32 cellular contexts compared by ENCODE assay signal in genomic region chr12:60211244-60211643, GRCh38.
"Had no signal": no experiment of that assay in that cellular context is flagged by ENCODE, and none has a peak within 500 bp of the region (broad histone marks: within the 10 kb centered on the region; RNA-seq: fewer than 3 reads in every experiment).

No MANE protein-coding gene starts in this region.

- H3K4me3 ChIP-seq: adrenal gland, ascending aorta, body of pancreas, breast epithelium, cardiac muscle cell had no signal

- H3K27me3 ChIP-seq: adrenal gland, ascending aorta, body of pancreas, brain microvascular endothelial cell, breast epithelium, cardiac muscle cell had no signal

- FAIRE-seq: colon had no signal

- H3K4me1 ChIP-seq: adrenal gland, ascending aorta, body of pancreas, breast epithelium had no signal

- H3K36me3 ChIP-seq: adrenal gland, ascending aorta, brain microvascular endothelial cell, breast epithelium, cardiac muscle cell had no signal

- H3K9me3 ChIP-seq: adrenal gland, ascending aorta, body of pancreas, breast epithelium had no signal

- DNase-seq: activated effector memory CD4-positive, alpha-beta T cell treated with anti-CD3 and anti-CD28 coated beads, Interleukin-2, amount 50 U/mL, for 16 hours; activated effector memory CD4-positive, alpha-beta T cell treated with Interleukin-2 at 50 U/mL for 16 hours; activated gamma-delta T cell; activated gamma-delta T cell treated with Interleukin-2 at 50 U/mL for 16 hours; activated naive CD4-positive, alpha-beta T cell; activated naive CD4-positive, alpha-beta T cell treated with anti-CD3 and anti-CD28 coated beads for 36 hours; activated naive CD4-positive, alpha-beta T cell treated with anti-CD3 and anti-CD28 coated beads, Interleukin-2, amount 10 ng/mL, durations not matched to agents 7 days and 5 days; activated naive CD4-positive, alpha-beta T cell treated with anti-CD3 and anti-CD28 coated beads, Interleukin-2, amount 50 U/mL, for 16 hours; activated naive CD4-positive, alpha-beta T cell treated with Interleukin-2 at 50 U/mL for 16 hours; activated naive CD8-positive, alpha-beta T cell treated with anti-CD3 and anti-CD28 coated beads for 36 hours; activated naive CD8-positive, alpha-beta T cell treated with anti-CD3 and anti-CD28 coated beads, Interleukin-2, amount 10 ng/mL, durations not matched to agents 7 days and 5 days; activated naive CD8-positive, alpha-beta T cell treated with anti-CD3 and anti-CD28 coated beads, Interleukin-2, amount 50 U/mL, for 24 hours; activated T-cell treated with anti-CD3 and anti-CD28 coated beads, Interleukin-2, amount 50 U/mL, for 24 hours; activated T-cell treated with anti-CD3 and anti-CD28 coated beads, Interleukin-2, amount 50 U/mL, for 4 hours; activated T-cell treated with anti-CD3 and anti-CD28 coated beads, Interleukin-2, amount 50 U/mL, for 48 hours; activated T-cell treated with anti-CD3 and anti-CD28 coated beads, Interleukin-2, amount 50 U/mL, for 72 hours; adrenal gland; amniotic stem cell; amygdala; anterior cingulate cortex; aorta; body of pancreas; brain microvascular endothelial cell; caudate nucleus; central memory CD4-positive, alpha-beta T cell; cerebellar nuclear complex had no signal

- H3K27ac ChIP-seq: adrenal gland, ascending aorta, body of pancreas, brain microvascular endothelial cell, breast epithelium, cardiac muscle cell had no signal

- ATAC-seq: activated naive CD4-positive, alpha-beta T cell treated with anti-CD3 and anti-CD28 coated beads, Interleukin-2, amount 50 U/mL, for 72 hours; activated naive CD8-positive, alpha-beta T cell treated with anti-CD3 and anti-CD28 coated beads, Interleukin-2, amount 50 U/mL, for 24 hours; activated T-cell treated with anti-CD3 and anti-CD28 coated beads, Interleukin-2, amount 50 U/mL, for 4 hours; activated T-cell treated with anti-CD3 and anti-CD28 coated beads, Interleukin-2, amount 50 U/mL, for 72 hours; activated T-helper 17 cell treated with anti-CD3 and anti-CD28 coated beads, Interleukin-2, amount 50 U/mL, for 72 hours; body of pancreas had no signal
